ENCODE assay signal across 22 cellular contexts in the genomic region with DNA sequence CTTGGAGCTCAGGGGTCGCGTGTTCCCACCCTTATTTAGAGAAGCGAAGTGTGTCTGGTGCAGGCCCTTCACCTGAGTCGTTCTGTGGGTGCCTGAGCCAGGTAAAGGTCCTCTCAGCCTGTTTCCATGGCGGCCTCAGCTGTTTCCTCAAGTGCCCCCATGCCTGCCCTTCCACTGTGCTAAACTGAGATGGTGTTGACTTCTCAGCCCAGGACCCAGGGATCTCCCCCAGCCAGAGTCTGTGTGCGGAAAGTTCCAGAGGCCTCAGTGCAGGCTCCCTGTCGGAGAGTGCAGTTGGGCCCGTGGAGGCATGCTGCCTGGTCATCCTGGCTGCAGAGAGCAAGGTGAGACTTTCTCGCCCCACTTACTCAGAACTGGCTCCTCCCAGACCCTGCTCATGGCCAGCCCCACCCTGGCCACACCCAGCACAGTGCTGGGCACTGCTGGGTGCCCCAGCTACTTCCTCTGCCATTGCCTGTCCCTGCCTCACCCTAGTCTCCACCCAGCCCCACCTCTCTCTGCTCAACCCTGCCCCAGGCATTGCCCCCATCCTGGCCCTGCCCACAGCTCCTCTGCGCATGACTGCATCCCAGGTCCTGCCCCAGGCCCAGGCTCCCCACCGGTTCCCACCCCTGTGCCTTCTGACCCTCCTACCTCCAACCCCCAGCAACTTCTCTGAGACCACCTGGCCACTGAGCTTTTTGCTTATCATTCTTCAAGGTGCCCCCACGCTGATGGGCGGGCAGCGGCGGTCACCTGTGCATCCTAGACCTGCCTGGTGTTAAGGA. TPM values are rescaled to one million over a fixed set of nuclear protein-coding genes. Genes with fewer than 3 reads are reported as not detected.
A peak's percentile ranks its signal among the peaks of the same experiment; 100 is the strongest.
DNase-seq lines count a peak whose midpoint lies in the region; ATAC-seq and TF ChIP-seq lines count a peak whose summit lies in the region.
"Had no signal": no experiment of that assay in that cellular context is flagged by ENCODE, and none has a peak within 500 bp of the region (broad histone marks: within the 10 kb centered on the region; RNA-seq: fewer than 3 reads in every experiment).

No MANE protein-coding gene starts in this region.

- H3K9me3 Mint-ChIP-seq in T-helper 1 cell treated with Interleukin-12 subunit alpha and Interleukin-12 subunit beta and Interleukin-4 antibody, amounts not matched to agents 30 μg/mL and 1 μg/mL, for 36 hours, result no peaks in the 10 kb centered on the region
- H3K9me3 Mint-ChIP-seq in CD4-positive, CD25-positive, alpha-beta regulatory T cell, result no peaks in the 10 kb centered on the region
- no peaks in the 10 kb centered on the region for H3K9me3 Mint-ChIP-seq in activated T-helper 2 cell treated with anti-CD3 and anti-CD28 coated beads, Interferon-gamma antibody, Interleukin-2, Interleukin-4, amounts not matched to agents 10 μg/mL and 5 μg/mL and 100 μg/mL, durations not matched to agents 14 hours and 24 hours and 36 hours
- no peaks in the 10 kb centered on the region for H3K9me3 Mint-ChIP-seq in memory B cell

- peak overlapping the region; percentile 45 for H3K27ac Mint-ChIP-seq in T-helper 1 cell treated with Interleukin-12 subunit alpha and Interleukin-12 subunit beta and Interleukin-4 antibody, amounts not matched to agents 30 μg/mL and 1 μg/mL, for 36 hours
- peak overlapping the region in 1 of 3 donors; percentile 65 for H3K27ac Mint-ChIP-seq in CD4-positive, CD25-positive, alpha-beta regulatory T cell
- peak overlapping the region; percentile 6 for H3K27ac Mint-ChIP-seq in activated T-helper 2 cell treated with anti-CD3 and anti-CD28 coated beads, Interferon-gamma antibody, Interleukin-2, Interleukin-4, amounts not matched to agents 10 μg/mL and 5 μg/mL and 100 μg/mL, durations not matched to agents 14 hours and 24 hours and 36 hours
- peak overlapping the region; percentile 78 for H3K27ac Mint-ChIP-seq in memory B cell

- H3K4me1 Mint-ChIP-seq in T-helper 1 cell treated with Interleukin-12 subunit alpha and Interleukin-12 subunit beta and Interleukin-4 antibody, amounts not matched to agents 30 μg/mL and 1 μg/mL, for 36 hours (ENCODE audit: low read depth), result peaks cover 16% of the 10 kb centered on the region
- peaks cover 0 to 68% (median 26%) of the 10 kb centered on the region in 4 donors for H3K4me1 Mint-ChIP-seq in CD4-positive, CD25-positive, alpha-beta regulatory T cell
- H3K4me1 Mint-ChIP-seq in activated T-helper 2 cell treated with anti-CD3 and anti-CD28 coated beads, Interferon-gamma antibody, Interleukin-2, Interleukin-4, amounts not matched to agents 10 μg/mL and 5 μg/mL and 100 μg/mL, durations not matched to agents 14 hours and 24 hours and 36 hours (ENCODE audit: low read depth), result peaks cover 12% of the 10 kb centered on the region
- peaks cover 13% of the 10 kb centered on the region for H3K4me1 Mint-ChIP-seq in memory B cell

- H3K9me3 ChIP-seq in CD4-positive, CD25-positive, alpha-beta regulatory T cell (ENCODE audit: control insufficient read depth in 2 of 2, low read length in 2 of 2), result no peaks in the 10 kb centered on the region
- H3K9me3 ChIP-seq: ascending aorta, BE2C, heart right ventricle, SJCRH30, thyroid gland had no signal

- ATAC-seq in CD4-positive, CD25-positive, alpha-beta regulatory T cell (ENCODE audit: low read depth in 2 of 2), result no peak
- ATAC-seq in memory B cell (ENCODE audit: low read depth), result no peak
- ATAC-seq in foreskin keratinocyte, result no peak
- no peak for ATAC-seq in HG02938 (IDR thresholded peaks at IDR 0.05; ENCODE audit: unreplicated experiment)
- ATAC-seq: heart right ventricle had no signal

- H3K4me3 Mint-ChIP-seq in T-helper 1 cell treated with Interleukin-12 subunit alpha and Interleukin-12 subunit beta and Interleukin-4 antibody, amounts not matched to agents 30 μg/mL and 1 μg/mL, for 36 hours, result no peak overlapping the region
- no peak overlapping the region for H3K4me3 Mint-ChIP-seq in CD4-positive, CD25-positive, alpha-beta regulatory T cell
- no peak overlapping the region for H3K4me3 Mint-ChIP-seq in activated T-helper 2 cell treated with anti-CD3 and anti-CD28 coated beads, Interferon-gamma antibody, Interleukin-2, Interleukin-4, amounts not matched to agents 10 μg/mL and 5 μg/mL and 100 μg/mL, durations not matched to agents 14 hours and 24 hours and 36 hours (ENCODE audit: low read depth)
- H3K4me3 Mint-ChIP-seq in memory B cell, result peak overlapping the region; percentile 4

- TF ChIP-seq CTCF in foreskin keratinocyte (conservative IDR thresholded peaks at IDR 0.05), result no peak

- peaks cover 46% of the 10 kb centered on the region for H3K36me3 Mint-ChIP-seq in T-helper 1 cell treated with Interleukin-12 subunit alpha and Interleukin-12 subunit beta and Interleukin-4 antibody, amounts not matched to agents 30 μg/mL and 1 μg/mL, for 36 hours (ENCODE audit: low read depth)
- peaks cover 39% of the 10 kb centered on the region for H3K36me3 Mint-ChIP-seq in CD4-positive, CD25-positive, alpha-beta regulatory T cell
- peaks cover 72% of the 10 kb centered on the region for H3K36me3 Mint-ChIP-seq in activated T-helper 2 cell treated with anti-CD3 and anti-CD28 coated beads, Interferon-gamma antibody, Interleukin-2, Interleukin-4, amounts not matched to agents 10 μg/mL and 5 μg/mL and 100 μg/mL, durations not matched to agents 14 hours and 24 hours and 36 hours (ENCODE audit: low read depth)
- peaks cover 42% of the 10 kb centered on the region for H3K36me3 Mint-ChIP-seq in memory B cell

- DNase-seq in T-helper 1 cell (no peak), memory B cell (ENCODE audit: low spot score in 2 of 2) (no peak), foreskin keratinocyte (no peak), UCSD-AML1 (lab: John Stamatoyannopoulos, UW; ENCODE audit: unreplicated experiment) (no peak)
- DNase-seq in CD4-positive, CD25-positive, alpha-beta regulatory T cell, result peak in 1 of 3 donors; percentile 39
- DNase-seq in activated T-helper 2 cell treated with anti-CD3 and anti-CD28 coated beads, Interferon-gamma antibody, Interleukin-2, Interleukin-4, amounts not matched to agents 10 μg/mL and 5 μg/mL and 100 μg/mL, durations not matched to agents 14 hours and 24 hours and 36 hours (ENCODE audit: low spot score), result no peak
- DNase-seq: activated CD4-positive, alpha-beta T cell treated with anti-CD3 and anti-CD28 coated beads for 48 hours; activated T-cell treated with anti-CD3 and anti-CD28 coated beads, Interleukin-2, amount 50 U/mL, for 48 hours; BE2C; GDM1; heart right ventricle; NCI-H1105 treated with DMSO at 0.1 percent for 48 hours; NCI-H2107; NCI-H526 treated with DMSO at 0.1 percent for 48 hours; SJCRH30; T1000; thyroid gland had no signal

- peaks cover 96% of the 10 kb centered on the region for H3K36me3 ChIP-seq in CD4-positive, CD25-positive, alpha-beta regulatory T cell (ENCODE audit: control insufficient read depth, insufficient read depth, low read length)
- H3K36me3 ChIP-seq: BE2C had no signal

- H3K27ac ChIP-seq in CD4-positive, CD25-positive, alpha-beta regulatory T cell (ENCODE audit: insufficient read depth, low read length, poor library complexity, severe bottlenecking), result peak overlapping the region; percentile 26
- H3K27ac ChIP-seq in foreskin keratinocyte, result no peak overlapping the region
- H3K27ac ChIP-seq: 22Rv1, ascending aorta, heart right ventricle, SJCRH30, thyroid gland had no signal

- intact Hi-C loops in activated T-helper 2 cell treated with anti-CD3 and anti-CD28 coated beads, Interferon-gamma antibody, Interleukin-2, Interleukin-4, amounts not matched to agents 10 μg/mL and 5 μg/mL and 100 μg/mL, durations not matched to agents 14 hours and 24 hours and 36 hours (cut with micrococcal nuclease), result no loop called here

- H3K27me3 Mint-ChIP-seq in T-helper 1 cell treated with Interleukin-12 subunit alpha and Interleukin-12 subunit beta and Interleukin-4 antibody, amounts not matched to agents 30 μg/mL and 1 μg/mL, for 36 hours (ENCODE audit: low read depth), result no peaks in the 10 kb centered on the region
- H3K27me3 Mint-ChIP-seq in CD4-positive, CD25-positive, alpha-beta regulatory T cell, result peaks cover 4% of the 10 kb centered on the region
- no peaks in the 10 kb centered on the region for H3K27me3 Mint-ChIP-seq in activated T-helper 2 cell treated with anti-CD3 and anti-CD28 coated beads, Interferon-gamma antibody, Interleukin-2, Interleukin-4, amounts not matched to agents 10 μg/mL and 5 μg/mL and 100 μg/mL, durations not matched to agents 14 hours and 24 hours and 36 hours (ENCODE audit: low read depth)
- no peaks in the 10 kb centered on the region for H3K27me3 Mint-ChIP-seq in memory B cell

- H3K4me1 ChIP-seq in CD4-positive, CD25-positive, alpha-beta regulatory T cell (ENCODE audit: control insufficient read depth, insufficient read depth, low read length, poor library complexity, severe bottlenecking), result peaks cover 8% of the 10 kb centered on the region
- H3K4me1 ChIP-seq in foreskin keratinocyte, result no peaks in the 10 kb centered on the region
- H3K4me1 ChIP-seq: ascending aorta had no signal

- no peaks in the 10 kb centered on the region for H3K27me3 ChIP-seq in CD4-positive, CD25-positive, alpha-beta regulatory T cell (ENCODE audit: control insufficient read depth, insufficient read depth, low read length)
- H3K27me3 ChIP-seq in foreskin keratinocyte, result no peaks in the 10 kb centered on the region
- H3K27me3 ChIP-seq: ascending aorta, BE2C, heart right ventricle, SJCRH30, thyroid gland had no signal

- H3K4me3 ChIP-seq in CD4-positive, CD25-positive, alpha-beta regulatory T cell (ENCODE audit: low read depth, low read length), result no peak overlapping the region
- H3K4me3 ChIP-seq: ascending aorta, heart right ventricle, SJCRH30, thyroid gland had no signal

RNA-seq across cellular contexts. Expression of a gene that starts 20.3 kb away (rescaled TPM):
- 0.07 TPM for total RNA-seq in CD4-positive, CD25-positive, alpha-beta regulatory T cell
- not detected for polyA plus RNA-seq in CD4-positive, CD25-positive, alpha-beta regulatory T cell
- 0.30 and 0.52 TPM in 2 replicates for total RNA-seq in activated T-helper 2 cell treated with anti-CD3 and anti-CD28 coated beads, Interferon-gamma antibody, Interleukin-2, Interleukin-4, amounts not matched to agents 10 μg/mL and 5 μg/mL and 100 μg/mL, durations not matched to agents 14 hours and 24 hours and 36 hours
- 4.4 and 5.3 TPM in 2 replicates for total RNA-seq in foreskin keratinocyte
- 3.4 and 3.8 TPM in 2 replicates for polyA plus RNA-seq in foreskin keratinocyte
- total RNA-seq: OCI-LY7 had no signal

RNA-seq across cellular contexts. Expression of a gene that starts 43.1 kb away (rescaled TPM):
- total RNA-seq in CD4-positive, CD25-positive, alpha-beta regulatory T cell, result 48.4 TPM
- polyA plus RNA-seq in CD4-positive, CD25-positive, alpha-beta regulatory T cell, result 10 to 100 TPM; 42.6 to 54.3 (median 45.2) TPM
- total RNA-seq in activated T-helper 2 cell treated with anti-CD3 and anti-CD28 coated beads, Interferon-gamma antibody, Interleukin-2, Interleukin-4, amounts not matched to agents 10 μg/mL and 5 μg/mL and 100 μg/mL, durations not matched to agents 14 hours and 24 hours and 36 hours, result 167 and 180 TPM in 2 replicates
- total RNA-seq in foreskin keratinocyte, result 87.5 and 93.6 TPM in 2 replicates
- 74.5 and 87.0 TPM in 2 replicates for polyA plus RNA-seq in foreskin keratinocyte
